In genomic region chrX:17497193-17497592, GRCh38 we compare ENCODE assay signal across 15 cellular contexts.
DNase-seq lines count a peak whose midpoint lies in the region; ATAC-seq and TF ChIP-seq lines count a peak whose summit lies in the region.
"Had no signal": no experiment of that assay in that cellular context is flagged by ENCODE, and none has a peak within 500 bp of the region (broad histone marks: within the 10 kb centered on the region; RNA-seq: fewer than 3 reads in every experiment).

No MANE protein-coding gene starts in this region.

- DNase-seq in mammary epithelial cell (peak; percentile 12), breast epithelium (ENCODE audit: low spot score in 2 of 2) (no peak), RWPE2 (ENCODE audit: low spot score) (no peak), GOT3 (lab: John Stamatoyannopoulos, UW) (no peak), MG63 (no peak)
- DNase-seq: 8988T; Calu3; CD8-positive, alpha-beta T cell; DMS79 treated with DMSO at 0.1 percent for 48 hours; H9; IMR-90 had no signal

- in situ Hi-C loops in mammary epithelial cell (cut with MboI; ENCODE audit: low sequenced_read_pairs in 2 of 2) = no loop called here

- no peak overlapping the region for H2AFZ ChIP-seq in mammary epithelial cell (ENCODE audit: low read depth, low read length)

- dilution Hi-C loops in mammary epithelial cell (cut with HindIII; ENCODE audit: low sequenced_read_pairs) = no loop called here

- no peak overlapping the region for H3K9ac ChIP-seq in mammary epithelial cell (ENCODE audit: insufficient read depth, low read length)
- H3K9ac ChIP-seq: BLaER1 treated with 17β-estradiol and CSF1 and Interleukin-3, amounts not matched to agents 10 nM and 100 nM had no signal

- ATAC-seq in RWPE2 (ENCODE audit: low read depth) = peak; percentile 31; the same call in 1 of the 3 replicates
- ATAC-seq in esophagus mucosa = peak; percentile 54
- ATAC-seq in GM18511 (IDR thresholded peaks at IDR 0.05; ENCODE audit: unreplicated experiment) = no peak
- ATAC-seq: CD8-positive, alpha-beta T cell; GM12878 had no signal

- BruUV-seq in mammary epithelial cell (replicated peaks; lab: Mats Ljungman, UMichigan) = no TSS peak

- H3K27ac ChIP-seq in mammary epithelial cell (ENCODE audit: insufficient read depth, low read depth, low read length) (no peak overlapping the region), breast epithelium (no peak overlapping the region), RWPE2 (ENCODE audit: poor library complexity, severe bottlenecking) (no peak overlapping the region)
- H3K27ac ChIP-seq: BLaER1 treated with 17β-estradiol and CSF1 and Interleukin-3, amounts not matched to agents 10 nM and 100 nM had no signal

- WGBS in mammary epithelial cell (ENCODE audit: low coverage, missing lambda C conversion rate) = 50% methylated on average over 2 of the region's 2 CpGs

- H3K4me3 ChIP-seq in mammary epithelial cell (replicated peaks in 1 of 3; ENCODE audit: insufficient read depth in 1 of 3, low read depth in 2 of 3, low read length in 3 of 3) = no peak overlapping the region
- H3K4me3 ChIP-seq in breast epithelium = no peak overlapping the region
- H3K4me3 ChIP-seq in RWPE2 (ENCODE audit: severe bottlenecking) = no peak overlapping the region
- H3K4me3 ChIP-seq in MG63 = no peak overlapping the region
- H3K4me3 ChIP-seq: BLaER1 treated with 17β-estradiol and CSF1 and Interleukin-3, amounts not matched to agents 10 nM and 100 nM; GM12878 had no signal

- H3K27me3 ChIP-seq in mammary epithelial cell (ENCODE audit: insufficient read depth, low read length) = no peaks in the 10 kb centered on the region
- H3K27me3 ChIP-seq in breast epithelium = peaks cover 0 to 25% of the 10 kb centered on the region in 2 donors
- no peaks in the 10 kb centered on the region for H3K27me3 ChIP-seq in RWPE2 (ENCODE audit: insufficient read depth, poor library complexity, severe bottlenecking)
- H3K27me3 ChIP-seq in MG63 = no peaks in the 10 kb centered on the region

- H3K4me2 ChIP-seq in mammary epithelial cell (ENCODE audit: insufficient read depth, low read depth, low read length) = no peak overlapping the region
- H3K4me2 ChIP-seq: BLaER1 treated with 17β-estradiol and CSF1 and Interleukin-3, amounts not matched to agents 10 nM and 100 nM had no signal

- intact Hi-C loops in mammary epithelial cell (cut with micrococcal nuclease) (no loop called here), breast epithelium (cut with DNase I; ENCODE audit: low total_unique reads) (no loop called here)

- CTCF ChIA-PET in mammary epithelial cell (lab: Charles Lee; ENCODE audit: low non-redundant PET) = no interaction called here

- TF ChIP-seq POLR2A in breast epithelium (IDR thresholded peaks at IDR 0.05) = no peak

- H3K4me1 ChIP-seq in mammary epithelial cell (ENCODE audit: insufficient read depth, low read length) = peaks cover 8% of the 10 kb centered on the region
- no peaks in the 10 kb centered on the region for H3K4me1 ChIP-seq in breast epithelium
- peaks cover 18% of the 10 kb centered on the region for H3K4me1 ChIP-seq in RWPE2 (ENCODE audit: insufficient read depth, poor library complexity, severe bottlenecking)
- H3K4me1 ChIP-seq: BLaER1 treated with 17β-estradiol and CSF1 and Interleukin-3, amounts not matched to agents 10 nM and 100 nM had no signal

- peaks cover 52% of the 10 kb centered on the region for H3K79me2 ChIP-seq in mammary epithelial cell (ENCODE audit: insufficient read depth, low read length)

- no peaks in the 10 kb centered on the region for H4K20me1 ChIP-seq in mammary epithelial cell (ENCODE audit: insufficient read depth, low read length)

- no peak for TF ChIP-seq CTCF in mammary epithelial cell (conservative IDR thresholded peaks at IDR 0.05 in 1 of 2, IDR thresholded peaks at IDR 0.05 in 1 of 2; ENCODE audit: extremely low read depth in 1 of 2, insufficient read depth in 1 of 2, low read depth in 1 of 2, low read length in 2 of 2)
- TF ChIP-seq CTCF in breast epithelium (IDR thresholded peaks at IDR 0.05) = no peak
- TF ChIP-seq CTCF in RWPE2 (IDR thresholded peaks at IDR 0.05; ENCODE audit: poor library complexity, severe bottlenecking) = no peak

- H3K36me3 ChIP-seq in mammary epithelial cell (ENCODE audit: insufficient read depth, low read length) (no peaks in the 10 kb centered on the region), breast epithelium (no peaks in the 10 kb centered on the region), RWPE2 (ENCODE audit: low read depth) (no peaks in the 10 kb centered on the region), MG63 (no peaks in the 10 kb centered on the region)
- H3K36me3 ChIP-seq: BLaER1 treated with 17β-estradiol and CSF1 and Interleukin-3, amounts not matched to agents 10 nM and 100 nM had no signal

- H3K9me3 ChIP-seq in mammary epithelial cell (replicated peaks; ENCODE audit: insufficient read depth, low read length) (no peaks in the 10 kb centered on the region), breast epithelium (no peaks in the 10 kb centered on the region), RWPE2 (ENCODE audit: severe bottlenecking) (no peaks in the 10 kb centered on the region), MG63 (no peaks in the 10 kb centered on the region)
